ENCODE assay signal across 1 cellular context in genomic region chr11:69183613-69184012, GRCh38.
TF ChIP-seq lines count a peak whose summit lies in the region.

No MANE protein-coding gene starts in this region.

TF ChIP-seq in H1, 55 proteins besides CTCF, POLR2A, EP300 and RAD21:
- TF ChIP-seq SP4 (IDR thresholded peaks at IDR 0.05; ENCODE audit: low read length) (no peak), YY1 (IDR thresholded peaks at IDR 0.05; ENCODE audit: low read depth, low read length) (no peak), FOSL1 (IDR thresholded peaks at IDR 0.05; ENCODE audit: insufficient read depth, low read depth, low read length) (no peak), TAF1 (IDR thresholded peaks at IDR 0.05; ENCODE audit: low read depth, low read length) (no peak), SAP30 (IDR thresholded peaks at IDR 0.05; ENCODE audit: insufficient read depth, insufficient replicate concordance, low read length) (no peak), GTF2F1 (IDR thresholded peaks at IDR 0.05; ENCODE audit: borderline replicate concordance, low read depth, low read length) (no peak), SUZ12 (IDR thresholded peaks at IDR 0.05; ENCODE audit: low read length) (no peak), JUND (IDR thresholded peaks at IDR 0.05; ENCODE audit: low read length) (no peak), SRF (IDR thresholded peaks at IDR 0.05; ENCODE audit: low read depth, low read length) (no peak)
- TF ChIP-seq, protein P1, sequence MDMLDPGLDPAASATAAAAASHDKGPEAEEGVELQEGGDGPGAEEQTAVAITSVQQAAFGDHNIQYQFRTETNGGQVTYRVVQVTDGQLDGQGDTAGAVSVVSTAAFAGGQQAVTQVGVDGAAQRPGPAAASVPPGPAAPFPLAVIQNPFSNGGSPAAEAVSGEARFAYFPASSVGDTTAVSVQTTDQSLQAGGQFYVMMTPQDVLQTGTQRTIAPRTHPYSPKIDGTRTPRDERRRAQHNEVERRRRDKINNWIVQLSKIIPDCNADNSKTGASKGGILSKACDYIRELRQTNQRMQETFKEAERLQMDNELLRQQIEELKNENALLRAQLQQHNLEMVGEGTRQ (IDR thresholded peaks at IDR 0.05; ENCODE audit: low read length) = no peak
